Comparison of ENCODE assay signal across 8 cellular contexts in genomic region chr9:38432922-38433510, GRCh38. TPM values are rescaled to one million over a fixed set of nuclear protein-coding genes. Genes with fewer than 3 reads are reported as not detected.
DNase-seq lines count a peak whose midpoint lies in the region; ATAC-seq and TF ChIP-seq lines count a peak whose summit lies in the region.

No MANE protein-coding gene starts in this region.

- H3K4me3 ChIP-seq in MM.1S (ENCODE audit: low read length) (no peak overlapping the region), WI38 (ENCODE audit: low read depth, low read length) (no peak overlapping the region)

- CTCF ChIA-PET in activated naive CD4-positive, alpha-beta T cell treated with anti-CD3 and anti-CD28 coated beads for 36 hours (lab: Charles Lee) = interaction anchor here (0.7 to 5.4 kb wide), 7 partner anchors 9 to 189 kb away, joined by 3 to 39 read pairs (median 4); no protein-coding TSS in a partner anchor

- H2AFZ ChIP-seq in MM.1S (ENCODE audit: low read length) = no peak overlapping the region

- no peak overlapping the region for H3K27ac ChIP-seq in MM.1S (ENCODE audit: low read length)

- H3K9me3 ChIP-seq in MM.1S (replicated peaks; ENCODE audit: insufficient read depth, low read length) = no peaks in the 10 kb centered on the region

- H3K36me3 Mint-ChIP-seq in activated naive CD4-positive, alpha-beta T cell treated with anti-CD3 and anti-CD28 coated beads for 36 hours (ENCODE audit: low read depth) = no peaks in the 10 kb centered on the region

- no peaks in the 10 kb centered on the region for H3K4me1 ChIP-seq in MM.1S (ENCODE audit: low read length)

- H3K27ac Mint-ChIP-seq in activated naive CD4-positive, alpha-beta T cell treated with anti-CD3 and anti-CD28 coated beads for 36 hours = no peak overlapping the region

- no peak overlapping the region for H3K9ac ChIP-seq in MM.1S (ENCODE audit: low read length)

- no peaks in the 10 kb centered on the region for H3K9me2 ChIP-seq in MM.1S (replicated peaks; ENCODE audit: insufficient read depth, low read length)

- H3K27me3 ChIP-seq in MM.1S (replicated peaks; ENCODE audit: insufficient read depth, low read length) = no peaks in the 10 kb centered on the region

- H3K27me3 Mint-ChIP-seq in activated naive CD4-positive, alpha-beta T cell treated with anti-CD3 and anti-CD28 coated beads for 36 hours (ENCODE audit: low read depth) = no peaks in the 10 kb centered on the region

- ATAC-seq in GM19328 (IDR thresholded peaks at IDR 0.05; ENCODE audit: unreplicated experiment) = no peak
- ATAC-seq in GM21576 (IDR thresholded peaks at IDR 0.05; ENCODE audit: unreplicated experiment) = no peak

- no peaks in the 10 kb centered on the region for H3F3A ChIP-seq in MM.1S (ENCODE audit: insufficient read depth, low read length)

- H4K20me1 ChIP-seq in MM.1S (ENCODE audit: insufficient read depth, low read length) = no peaks in the 10 kb centered on the region

- no peak overlapping the region for H3K4me3 Mint-ChIP-seq in activated naive CD4-positive, alpha-beta T cell treated with anti-CD3 and anti-CD28 coated beads for 36 hours

- H3K4me2 ChIP-seq in MM.1S (ENCODE audit: low read depth, low read length) = no peak overlapping the region

- no peaks in the 10 kb centered on the region for H3K36me3 ChIP-seq in MM.1S (replicated peaks; ENCODE audit: insufficient read depth, low read length)

- TF ChIP-seq CTCF in MM.1S (IDR thresholded peaks at IDR 0.05; ENCODE audit: low read length) = peak; percentile 63
- TF ChIP-seq CTCF in WI38 (IDR thresholded peaks at IDR 0.05; ENCODE audit: low read depth, low read length) = peak; percentile 46

- DNase-seq in NCI-H2107 treated with DMSO at 0.1 percent for 48 hours (lab: John Stamatoyannopoulos, UW; ENCODE audit: unreplicated experiment) (peak; percentile 21), NCI-H2107 (lab: John Stamatoyannopoulos, UW) (no peak), MM.1S (peak; percentile 26), iris pigment epithelial cell (ENCODE audit: low read depth) (peak; percentile 47)
- no peak for DNase-seq in activated naive CD4-positive, alpha-beta T cell treated with anti-CD3 and anti-CD28 coated beads for 36 hours

- H3K4me1 Mint-ChIP-seq in activated naive CD4-positive, alpha-beta T cell treated with anti-CD3 and anti-CD28 coated beads for 36 hours (ENCODE audit: low read depth) = peaks cover 13% of the 10 kb centered on the region

- H3K9me3 Mint-ChIP-seq in activated naive CD4-positive, alpha-beta T cell treated with anti-CD3 and anti-CD28 coated beads for 36 hours = peaks cover 3% of the 10 kb centered on the region

- no peaks in the 10 kb centered on the region for H3K79me2 ChIP-seq in MM.1S (ENCODE audit: low read length)

- intact Hi-C loops in activated naive CD4-positive, alpha-beta T cell treated with anti-CD3 and anti-CD28 coated beads for 36 hours (cut with micrococcal nuclease) = loop anchor here (1.0 to 10.0 kb wide), 3 partner anchors 62 to 520 kb away; no protein-coding TSS in a partner anchor

RNA-seq across cellular contexts. Expression of gene IGFBPL1, which starts 8.8 kb away (rescaled TPM):
- total RNA-seq in activated naive CD4-positive, alpha-beta T cell treated with anti-CD3 and anti-CD28 coated beads for 36 hours = under 1 TPM; 0.20 to 0.26 TPM

RNA-seq across cellular contexts. Expression of gene ALDH1B1, which starts 40.5 kb away (rescaled TPM):
- 10 to 100 TPM; 14.1 to 17.9 TPM for total RNA-seq in activated naive CD4-positive, alpha-beta T cell treated with anti-CD3 and anti-CD28 coated beads for 36 hours

Comparison
In these comparisons a context has a peak if more than half of its experiments do, and no peak if none do; other contexts are left out.
1. DNase-seq: peak in NCI-H2107 treated with DMSO at 0.1 percent for 48 hours (single experiment), MM.1S (single experiment) and iris pigment epithelial cell (single experiment); none in NCI-H2107 (single experiment) and activated naive CD4-positive, alpha-beta T cell treated with anti-CD3 and anti-CD28 coated beads for 36 hours (single experiment).